ENCODE assay signal across 19 cellular contexts in genomic region chr17:80850817-80851216, GRCh38.
A peak's percentile ranks its signal among the peaks of the same experiment; 100 is the strongest.
DNase-seq lines count a peak whose midpoint lies in the region; ATAC-seq, FAIRE-seq and TF ChIP-seq lines count a peak whose summit lies in the region.
"Had no signal": no experiment of that assay in that cellular context is flagged by ENCODE, and none has a peak within 500 bp of the region (broad histone marks: within the 10 kb centered on the region; RNA-seq: fewer than 3 reads in every experiment).

No MANE protein-coding gene starts in this region.

- H3K27me3 ChIP-seq in bronchial epithelial cell (ENCODE audit: control insufficient read depth, insufficient read depth, low read length) = no peaks in the 10 kb centered on the region
- no peaks in the 10 kb centered on the region for H3K27me3 ChIP-seq in spleen (replicated peaks in 1 of 7)
- H3K27me3 ChIP-seq: tibial nerve had no signal

- no peak for ATAC-seq in HG03280 (IDR thresholded peaks at IDR 0.05; ENCODE audit: unreplicated experiment)
- ATAC-seq: activated CD4-positive, alpha-beta T cell treated with anti-CD3 and anti-CD28 coated beads for 36 hours; T-cell had no signal

- CTCF ChIA-PET in activated naive CD4-positive, alpha-beta T cell treated with anti-CD3 and anti-CD28 coated beads, Interleukin-2, amount 10 ng/mL, durations not matched to agents 7 days and 5 days (lab: Charles Lee) = interaction anchor here (0.9 kb wide), 1 partner anchor 27 kb away, joined by 3 read pairs; no protein-coding TSS in a partner anchor

- peaks cover 82% of the 10 kb centered on the region for H3K36me3 Mint-ChIP-seq in activated naive CD4-positive, alpha-beta T cell treated with anti-CD3 and anti-CD28 coated beads, Interleukin-2, amount 10 ng/mL, durations not matched to agents 7 days and 5 days

- H3K27ac Mint-ChIP-seq in activated naive CD4-positive, alpha-beta T cell treated with anti-CD3 and anti-CD28 coated beads, Interleukin-2, amount 10 ng/mL, durations not matched to agents 7 days and 5 days = peak overlapping the region; percentile 98
- H3K27ac Mint-ChIP-seq: endodermal cell had no signal

- TF ChIP-seq POLR2A in spleen (IDR thresholded peaks at IDR 0.05) = no peak

- no peaks in the 10 kb centered on the region for H3K27me3 Mint-ChIP-seq in activated naive CD4-positive, alpha-beta T cell treated with anti-CD3 and anti-CD28 coated beads, Interleukin-2, amount 10 ng/mL, durations not matched to agents 7 days and 5 days
- H3K27me3 Mint-ChIP-seq: activated CD4-positive, alpha-beta T cell treated with anti-CD3 and anti-CD28 coated beads for 36 hours; T-cell had no signal

- 80 to 89% (median 88%) methylated on average over 6 of the region's 6 CpGs for WGBS in spleen, 5 donors

- H3K27ac ChIP-seq in spleen = no peak overlapping the region
- H3K27ac ChIP-seq: KMS-11, tibial nerve had no signal

- no peaks in the 10 kb centered on the region for H3K9me3 Mint-ChIP-seq in activated naive CD4-positive, alpha-beta T cell treated with anti-CD3 and anti-CD28 coated beads, Interleukin-2, amount 10 ng/mL, durations not matched to agents 7 days and 5 days
- H3K9me3 Mint-ChIP-seq: activated T-helper 1 cell treated with anti-CD3 and anti-CD28 coated beads, Interleukin-12 subunit alpha, Interleukin-12 subunit beta, Interleukin-2, Interleukin-4 antibody, amounts not matched to agents 30 ng/mL and 10 ng/mL and 1 ng/mL, durations not matched to agents 14 hours and 24 hours and 36 hours; endodermal cell; H9; T-cell had no signal

- H3K4me1 Mint-ChIP-seq in activated naive CD4-positive, alpha-beta T cell treated with anti-CD3 and anti-CD28 coated beads, Interleukin-2, amount 10 ng/mL, durations not matched to agents 7 days and 5 days = peaks cover 98% of the 10 kb centered on the region

- H3K4me3 ChIP-seq in bronchial epithelial cell (ENCODE audit: low read depth, low read length) (no peak overlapping the region), spleen (no peak overlapping the region)
- H3K4me3 ChIP-seq: tibial nerve had no signal

- H3K36me3 ChIP-seq in bronchial epithelial cell (ENCODE audit: control insufficient read depth, insufficient read depth, low read length) (peaks cover 3% of the 10 kb centered on the region), spleen (peaks cover 0 to 79% (median 13%) of the 10 kb centered on the region in 6 donors)

- H3K4me1 ChIP-seq in spleen = peaks cover 0 to 31% (median 12%) of the 10 kb centered on the region in 6 donors
- H3K4me1 ChIP-seq: tibial nerve had no signal

- no peaks in the 10 kb centered on the region for H3K9me3 ChIP-seq in spleen
- H3K9me3 ChIP-seq: tibial nerve had no signal

- FAIRE-seq in bronchial epithelial cell (lab: Jason Lieb, UNC) = no peak

- TF ChIP-seq CTCF in bronchial epithelial cell (IDR thresholded peaks at IDR 0.05; ENCODE audit: insufficient read depth, low read length, severe bottlenecking) (no peak), spleen (IDR thresholded peaks at IDR 0.05 in 8 of 11, conservative IDR thresholded peaks at IDR 0.05 in 3 of 11) (no peak)

- no peak for DNase-seq in activated naive CD4-positive, alpha-beta T cell treated with anti-CD3 and anti-CD28 coated beads, Interleukin-2, amount 10 ng/mL, durations not matched to agents 7 days and 5 days
- DNase-seq in activated naive CD4-positive, alpha-beta T cell treated with anti-CD3 and anti-CD28 coated beads, Interleukin-2, amount 50 U/mL, for 16 hours = no peak
- DNase-seq in NCI-H2171 treated with DMSO at 0.1 percent for 48 hours (lab: John Stamatoyannopoulos, UW) = peak; percentile 80
- DNase-seq in bronchial epithelial cell (ENCODE audit: low read depth) = peak; percentile 83
- peak; percentile 23 for DNase-seq in spleen
- DNase-seq in nucleus accumbens (lab: John Stamatoyannopoulos, UW) = no peak
- no peak for DNase-seq in mucosa of gallbladder (ENCODE audit: low spot score)
- DNase-seq: activated CD4-positive, alpha-beta T cell treated with anti-CD3 and anti-CD28 coated beads for 36 hours; DMS53; endodermal cell; H9; kidney glomerular epithelial cell; NCI-H446 treated with DMSO at 0.1 percent for 48 hours; stimulated activated CD4-positive, alpha-beta T cell treated with anti-CD3 and anti-CD28 coated beads, Interleukin-2, amount 100 ng/mL, for 24 hours; T-cell had no signal

- no peak overlapping the region for H3K4me3 Mint-ChIP-seq in activated naive CD4-positive, alpha-beta T cell treated with anti-CD3 and anti-CD28 coated beads, Interleukin-2, amount 10 ng/mL, durations not matched to agents 7 days and 5 days
- H3K4me3 Mint-ChIP-seq: activated CD4-positive, alpha-beta T cell treated with anti-CD3 and anti-CD28 coated beads for 36 hours; activated T-helper 1 cell treated with anti-CD3 and anti-CD28 coated beads, Interleukin-12 subunit alpha, Interleukin-12 subunit beta, Interleukin-2, Interleukin-4 antibody, amounts not matched to agents 30 ng/mL and 10 ng/mL and 1 ng/mL, durations not matched to agents 14 hours and 24 hours and 36 hours; endodermal cell; H9; T-cell had no signal

- intact Hi-C loops in spleen (cut with DNase I; ENCODE audit: low total_unique reads) = no loop called here

Comparison
In these comparisons a context has a peak if more than half of its experiments do, and no peak if none do; other contexts are left out.
1. DNase-seq: peak in NCI-H2171 treated with DMSO at 0.1 percent for 48 hours (single experiment), bronchial epithelial cell (single experiment) and spleen (single experiment); none in activated naive CD4-positive, alpha-beta T cell treated with anti-CD3 and anti-CD28 coated beads, Interleukin-2, amount 10 ng/mL, durations not matched to agents 7 days and 5 days (single experiment), activated naive CD4-positive, alpha-beta T cell treated with anti-CD3 and anti-CD28 coated beads, Interleukin-2, amount 50 U/mL, for 16 hours (single experiment), nucleus accumbens (0 of 56) and mucosa of gallbladder (single experiment).